Comparison of ENCODE assay signal across 8 cellular contexts in the genomic region with DNA sequence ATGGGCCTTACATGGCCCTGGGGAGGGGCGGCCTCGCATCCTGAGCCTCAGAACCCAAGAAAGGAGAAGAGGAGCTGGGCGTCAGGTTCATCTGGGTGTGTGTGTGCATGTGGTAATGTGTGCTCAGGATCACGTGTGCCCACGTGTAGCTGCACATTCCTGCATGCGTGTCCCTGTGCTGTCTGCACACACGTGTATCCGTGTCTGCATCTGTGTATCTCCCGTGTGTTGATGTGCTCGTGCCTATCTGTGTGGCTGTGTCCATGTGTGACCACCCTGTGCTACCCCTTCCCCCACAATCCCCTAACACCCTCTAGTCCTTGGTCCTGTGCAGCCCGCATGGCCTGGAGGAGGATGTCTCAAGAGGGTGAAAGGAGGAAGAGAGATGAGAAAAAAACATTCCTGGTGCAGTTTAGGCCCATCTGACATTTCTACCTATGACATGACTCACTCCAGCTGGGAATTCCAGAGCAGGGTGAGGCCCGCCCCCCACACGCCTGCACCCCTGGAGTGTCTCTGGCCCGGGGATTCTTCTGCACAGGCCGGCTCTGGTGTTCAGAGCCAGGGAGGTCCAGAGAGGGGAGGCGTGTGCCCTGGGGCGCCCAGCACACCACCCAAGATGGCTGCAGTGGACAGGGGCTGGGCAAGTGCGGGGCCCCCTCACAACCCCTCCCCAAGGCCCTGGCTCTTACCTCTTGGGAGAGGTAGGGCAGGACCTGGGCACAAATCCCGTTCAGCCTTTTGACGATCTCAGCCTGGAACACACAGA. TPM values are rescaled to one million over a fixed set of nuclear protein-coding genes. Genes with fewer than 3 reads are reported as not detected.
DNase-seq lines count a peak whose midpoint lies in the region; ATAC-seq and TF ChIP-seq lines count a peak whose summit lies in the region.

No MANE protein-coding gene starts in this region.

- POLR2A ChIA-PET in activated CD4-positive, alpha-beta T cell treated with anti-CD3 and anti-CD28 coated beads for 36 hours (lab: Charles Lee) = interaction anchor here (0.6 kb wide), 1 partner anchor 141 kb away, joined by 3 read pairs; no protein-coding TSS in a partner anchor

- TF ChIP-seq EP300 in suprapubic skin (IDR thresholded peaks at IDR 0.05) = no peak

- TF ChIP-seq CTCF in suprapubic skin (IDR thresholded peaks at IDR 0.05) (no peak), dorsolateral prefrontal cortex (IDR thresholded peaks at IDR 0.05 in 54 of 56, conservative IDR thresholded peaks at IDR 0.05 in 2 of 56; ENCODE audit: low read depth in 1 of 56, partially characterized antibody in 56 of 56) (no peak)

- H3K9me3 Mint-ChIP-seq in activated CD4-positive, alpha-beta T cell treated with anti-CD3 and anti-CD28 coated beads for 36 hours (ENCODE audit: low read depth) = no peaks in the 10 kb centered on the region
- no peaks in the 10 kb centered on the region for H3K9me3 Mint-ChIP-seq in activated T-helper 2 cell treated with anti-CD3 and anti-CD28 coated beads, Interferon-gamma antibody, Interleukin-2, Interleukin-4, amounts not matched to agents 10 μg/mL and 5 μg/mL and 100 μg/mL, durations not matched to agents 14 hours and 24 hours and 36 hours

- H3K27me3 Mint-ChIP-seq in activated CD4-positive, alpha-beta T cell treated with anti-CD3 and anti-CD28 coated beads for 36 hours = no peaks in the 10 kb centered on the region
- H3K27me3 Mint-ChIP-seq in activated T-helper 2 cell treated with anti-CD3 and anti-CD28 coated beads, Interferon-gamma antibody, Interleukin-2, Interleukin-4, amounts not matched to agents 10 μg/mL and 5 μg/mL and 100 μg/mL, durations not matched to agents 14 hours and 24 hours and 36 hours (ENCODE audit: low read depth) = no peaks in the 10 kb centered on the region

- WGBS in suprapubic skin = 54% methylated on average over 15 of the region's 20 CpGs

- DNase-seq in activated CD4-positive, alpha-beta T cell treated with anti-CD3 and anti-CD28 coated beads for 36 hours = no peak
- no peak for DNase-seq in activated CD4-positive, alpha-beta T cell treated with anti-CD3 and anti-CD28 coated beads for 1 hour
- no peak for DNase-seq in activated T-helper 2 cell treated with anti-CD3 and anti-CD28 coated beads, Interferon-gamma antibody, Interleukin-2, Interleukin-4, amounts not matched to agents 10 μg/mL and 5 μg/mL and 100 μg/mL, durations not matched to agents 14 hours and 24 hours and 36 hours (ENCODE audit: low spot score)
- DNase-seq in kidney tubule cell (ENCODE audit: low spot score) = peak; percentile 84
- no peak for DNase-seq in suprapubic skin (ENCODE audit: low spot score in 2 of 2)
- no peak for DNase-seq in AG08395 (ENCODE audit: low spot score)
- DNase-seq in dorsolateral prefrontal cortex = no peak

- H3K4me3 ChIP-seq in suprapubic skin (no peak overlapping the region), dorsolateral prefrontal cortex (no peak overlapping the region)

- intact Hi-C loops in activated CD4-positive, alpha-beta T cell treated with anti-CD3 and anti-CD28 coated beads for 36 hours (cut with DNase I, micrococcal nuclease) = no loop called here
- intact Hi-C loops in activated T-helper 2 cell treated with anti-CD3 and anti-CD28 coated beads, Interferon-gamma antibody, Interleukin-2, Interleukin-4, amounts not matched to agents 10 μg/mL and 5 μg/mL and 100 μg/mL, durations not matched to agents 14 hours and 24 hours and 36 hours (cut with micrococcal nuclease) = no loop called here
- intact Hi-C loops in dorsolateral prefrontal cortex (cut with DNase I) = no loop called here

- peaks cover 39% of the 10 kb centered on the region for H3K4me1 Mint-ChIP-seq in activated CD4-positive, alpha-beta T cell treated with anti-CD3 and anti-CD28 coated beads for 36 hours
- peaks cover 21% of the 10 kb centered on the region for H3K4me1 Mint-ChIP-seq in activated T-helper 2 cell treated with anti-CD3 and anti-CD28 coated beads, Interferon-gamma antibody, Interleukin-2, Interleukin-4, amounts not matched to agents 10 μg/mL and 5 μg/mL and 100 μg/mL, durations not matched to agents 14 hours and 24 hours and 36 hours (ENCODE audit: low read depth)

- H3K36me3 Mint-ChIP-seq in activated CD4-positive, alpha-beta T cell treated with anti-CD3 and anti-CD28 coated beads for 36 hours (ENCODE audit: low read depth) = peaks cover 42% of the 10 kb centered on the region
- H3K36me3 Mint-ChIP-seq in activated T-helper 2 cell treated with anti-CD3 and anti-CD28 coated beads, Interferon-gamma antibody, Interleukin-2, Interleukin-4, amounts not matched to agents 10 μg/mL and 5 μg/mL and 100 μg/mL, durations not matched to agents 14 hours and 24 hours and 36 hours (ENCODE audit: low read depth) = peaks cover 58% of the 10 kb centered on the region

- peak overlapping the region; percentile 82 for H3K27ac ChIP-seq in suprapubic skin
- peak overlapping the region in 5 of 59 donors; percentile 18 to 98 (median 27) for H3K27ac ChIP-seq in dorsolateral prefrontal cortex

- H3K27me3 ChIP-seq in suprapubic skin (no peaks in the 10 kb centered on the region), dorsolateral prefrontal cortex (no peaks in the 10 kb centered on the region)

- CTCF ChIA-PET in activated CD4-positive, alpha-beta T cell treated with anti-CD3 and anti-CD28 coated beads for 36 hours (lab: Charles Lee) = interaction anchor here (0.8 kb wide), 2 partner anchors 9 to 19 kb away, joined by 3 to 4 read pairs; no protein-coding TSS in a partner anchor

- peaks cover 78% of the 10 kb centered on the region for H3K4me1 ChIP-seq in suprapubic skin

- ATAC-seq in activated CD4-positive, alpha-beta T cell treated with anti-CD3 and anti-CD28 coated beads for 36 hours = no peak
- ATAC-seq in HG03039 (IDR thresholded peaks at IDR 0.05; ENCODE audit: unreplicated experiment) = no peak

- H3K36me3 ChIP-seq in suprapubic skin = peaks cover 55% of the 10 kb centered on the region

- H3K4me3 Mint-ChIP-seq in activated CD4-positive, alpha-beta T cell treated with anti-CD3 and anti-CD28 coated beads for 36 hours = no peak overlapping the region
- H3K4me3 Mint-ChIP-seq in activated T-helper 2 cell treated with anti-CD3 and anti-CD28 coated beads, Interferon-gamma antibody, Interleukin-2, Interleukin-4, amounts not matched to agents 10 μg/mL and 5 μg/mL and 100 μg/mL, durations not matched to agents 14 hours and 24 hours and 36 hours (ENCODE audit: low read depth) = no peak overlapping the region

- no peaks in the 10 kb centered on the region for H3K9me3 ChIP-seq in suprapubic skin

- no peak for TF ChIP-seq POLR2A in suprapubic skin (IDR thresholded peaks at IDR 0.05)

- peak overlapping the region; percentile 45 for H3K27ac Mint-ChIP-seq in activated CD4-positive, alpha-beta T cell treated with anti-CD3 and anti-CD28 coated beads for 36 hours
- peak overlapping the region; percentile 42 for H3K27ac Mint-ChIP-seq in activated T-helper 2 cell treated with anti-CD3 and anti-CD28 coated beads, Interferon-gamma antibody, Interleukin-2, Interleukin-4, amounts not matched to agents 10 μg/mL and 5 μg/mL and 100 μg/mL, durations not matched to agents 14 hours and 24 hours and 36 hours

RNA-seq across cellular contexts. Expression of a gene that starts 7.1 kb away (rescaled TPM):
- total RNA-seq in activated CD4-positive, alpha-beta T cell treated with anti-CD3 and anti-CD28 coated beads for 36 hours = 100 to 1,000 TPM; 349 to 533 TPM
- total RNA-seq in activated T-helper 2 cell treated with anti-CD3 and anti-CD28 coated beads, Interferon-gamma antibody, Interleukin-2, Interleukin-4, amounts not matched to agents 10 μg/mL and 5 μg/mL and 100 μg/mL, durations not matched to agents 14 hours and 24 hours and 36 hours = 428 and 432 TPM in 2 replicates
- total RNA-seq in suprapubic skin = 100 to 1,000 TPM; 339 to 403 (median 382) TPM
- total RNA-seq in dorsolateral prefrontal cortex = 100 to 1,000 TPM; 425 to 952 (median 709) TPM

RNA-seq across cellular contexts. Expression of a gene that starts 26.1 kb away (rescaled TPM):
- total RNA-seq in activated CD4-positive, alpha-beta T cell treated with anti-CD3 and anti-CD28 coated beads for 36 hours = 1 to 10 TPM; 4.7 to 6.3 TPM
- total RNA-seq in activated T-helper 2 cell treated with anti-CD3 and anti-CD28 coated beads, Interferon-gamma antibody, Interleukin-2, Interleukin-4, amounts not matched to agents 10 μg/mL and 5 μg/mL and 100 μg/mL, durations not matched to agents 14 hours and 24 hours and 36 hours = 2.2 and 2.4 TPM in 2 replicates
- total RNA-seq in suprapubic skin (10 to 100 TPM; 18.2 to 35.6 (median 27.3) TPM), dorsolateral prefrontal cortex (10 to 100 TPM; 20.7 to 66.1 (median 34.1) TPM)

RNA-seq across cellular contexts. Expression of a gene that starts 39.0 kb away (rescaled TPM):
- total RNA-seq in activated CD4-positive, alpha-beta T cell treated with anti-CD3 and anti-CD28 coated beads for 36 hours = 10 to 100 TPM in 1 of 2 experiments, 1 to 10 TPM in 1; 7.3 to 13.2 TPM
- total RNA-seq in activated T-helper 2 cell treated with anti-CD3 and anti-CD28 coated beads, Interferon-gamma antibody, Interleukin-2, Interleukin-4, amounts not matched to agents 10 μg/mL and 5 μg/mL and 100 μg/mL, durations not matched to agents 14 hours and 24 hours and 36 hours = 5.6 and 7.1 TPM in 2 replicates
- total RNA-seq in suprapubic skin (10 to 100 TPM; 49.9 to 76.2 (median 57.1) TPM), dorsolateral prefrontal cortex (100 to 1,000 TPM in 1 of 120 experiments, 10 to 100 TPM in 119; 48.7 to 103 (median 61.3) TPM)
